Comparison of ENCODE assay signal across 1 cellular context in the genomic region with DNA sequence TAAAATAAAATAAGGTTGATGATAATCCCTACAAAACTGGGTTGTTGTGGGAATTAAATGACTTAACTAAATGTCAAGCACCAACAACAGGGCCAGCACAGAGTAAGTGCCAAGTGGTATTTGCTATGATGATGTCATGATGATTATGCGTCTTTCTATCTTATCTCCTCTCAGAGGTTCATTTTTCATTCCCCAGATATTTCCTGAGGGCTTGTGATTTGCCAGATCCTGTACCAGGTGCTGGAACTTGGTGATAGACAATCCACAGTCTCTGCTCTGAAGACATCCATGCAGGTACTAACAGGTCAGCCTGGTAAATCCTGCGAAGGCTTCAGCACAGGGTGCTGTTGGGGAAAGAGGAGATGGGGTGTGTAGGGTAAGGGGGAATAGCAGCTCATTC.
TF ChIP-seq lines count a peak whose summit lies in the region.

No MANE protein-coding gene starts in this region.

TF ChIP-seq in GM23338, 12 proteins besides CTCF, POLR2A, EP300 and RAD21 (continued from another document):
- TF ChIP-seq, protein P1, sequence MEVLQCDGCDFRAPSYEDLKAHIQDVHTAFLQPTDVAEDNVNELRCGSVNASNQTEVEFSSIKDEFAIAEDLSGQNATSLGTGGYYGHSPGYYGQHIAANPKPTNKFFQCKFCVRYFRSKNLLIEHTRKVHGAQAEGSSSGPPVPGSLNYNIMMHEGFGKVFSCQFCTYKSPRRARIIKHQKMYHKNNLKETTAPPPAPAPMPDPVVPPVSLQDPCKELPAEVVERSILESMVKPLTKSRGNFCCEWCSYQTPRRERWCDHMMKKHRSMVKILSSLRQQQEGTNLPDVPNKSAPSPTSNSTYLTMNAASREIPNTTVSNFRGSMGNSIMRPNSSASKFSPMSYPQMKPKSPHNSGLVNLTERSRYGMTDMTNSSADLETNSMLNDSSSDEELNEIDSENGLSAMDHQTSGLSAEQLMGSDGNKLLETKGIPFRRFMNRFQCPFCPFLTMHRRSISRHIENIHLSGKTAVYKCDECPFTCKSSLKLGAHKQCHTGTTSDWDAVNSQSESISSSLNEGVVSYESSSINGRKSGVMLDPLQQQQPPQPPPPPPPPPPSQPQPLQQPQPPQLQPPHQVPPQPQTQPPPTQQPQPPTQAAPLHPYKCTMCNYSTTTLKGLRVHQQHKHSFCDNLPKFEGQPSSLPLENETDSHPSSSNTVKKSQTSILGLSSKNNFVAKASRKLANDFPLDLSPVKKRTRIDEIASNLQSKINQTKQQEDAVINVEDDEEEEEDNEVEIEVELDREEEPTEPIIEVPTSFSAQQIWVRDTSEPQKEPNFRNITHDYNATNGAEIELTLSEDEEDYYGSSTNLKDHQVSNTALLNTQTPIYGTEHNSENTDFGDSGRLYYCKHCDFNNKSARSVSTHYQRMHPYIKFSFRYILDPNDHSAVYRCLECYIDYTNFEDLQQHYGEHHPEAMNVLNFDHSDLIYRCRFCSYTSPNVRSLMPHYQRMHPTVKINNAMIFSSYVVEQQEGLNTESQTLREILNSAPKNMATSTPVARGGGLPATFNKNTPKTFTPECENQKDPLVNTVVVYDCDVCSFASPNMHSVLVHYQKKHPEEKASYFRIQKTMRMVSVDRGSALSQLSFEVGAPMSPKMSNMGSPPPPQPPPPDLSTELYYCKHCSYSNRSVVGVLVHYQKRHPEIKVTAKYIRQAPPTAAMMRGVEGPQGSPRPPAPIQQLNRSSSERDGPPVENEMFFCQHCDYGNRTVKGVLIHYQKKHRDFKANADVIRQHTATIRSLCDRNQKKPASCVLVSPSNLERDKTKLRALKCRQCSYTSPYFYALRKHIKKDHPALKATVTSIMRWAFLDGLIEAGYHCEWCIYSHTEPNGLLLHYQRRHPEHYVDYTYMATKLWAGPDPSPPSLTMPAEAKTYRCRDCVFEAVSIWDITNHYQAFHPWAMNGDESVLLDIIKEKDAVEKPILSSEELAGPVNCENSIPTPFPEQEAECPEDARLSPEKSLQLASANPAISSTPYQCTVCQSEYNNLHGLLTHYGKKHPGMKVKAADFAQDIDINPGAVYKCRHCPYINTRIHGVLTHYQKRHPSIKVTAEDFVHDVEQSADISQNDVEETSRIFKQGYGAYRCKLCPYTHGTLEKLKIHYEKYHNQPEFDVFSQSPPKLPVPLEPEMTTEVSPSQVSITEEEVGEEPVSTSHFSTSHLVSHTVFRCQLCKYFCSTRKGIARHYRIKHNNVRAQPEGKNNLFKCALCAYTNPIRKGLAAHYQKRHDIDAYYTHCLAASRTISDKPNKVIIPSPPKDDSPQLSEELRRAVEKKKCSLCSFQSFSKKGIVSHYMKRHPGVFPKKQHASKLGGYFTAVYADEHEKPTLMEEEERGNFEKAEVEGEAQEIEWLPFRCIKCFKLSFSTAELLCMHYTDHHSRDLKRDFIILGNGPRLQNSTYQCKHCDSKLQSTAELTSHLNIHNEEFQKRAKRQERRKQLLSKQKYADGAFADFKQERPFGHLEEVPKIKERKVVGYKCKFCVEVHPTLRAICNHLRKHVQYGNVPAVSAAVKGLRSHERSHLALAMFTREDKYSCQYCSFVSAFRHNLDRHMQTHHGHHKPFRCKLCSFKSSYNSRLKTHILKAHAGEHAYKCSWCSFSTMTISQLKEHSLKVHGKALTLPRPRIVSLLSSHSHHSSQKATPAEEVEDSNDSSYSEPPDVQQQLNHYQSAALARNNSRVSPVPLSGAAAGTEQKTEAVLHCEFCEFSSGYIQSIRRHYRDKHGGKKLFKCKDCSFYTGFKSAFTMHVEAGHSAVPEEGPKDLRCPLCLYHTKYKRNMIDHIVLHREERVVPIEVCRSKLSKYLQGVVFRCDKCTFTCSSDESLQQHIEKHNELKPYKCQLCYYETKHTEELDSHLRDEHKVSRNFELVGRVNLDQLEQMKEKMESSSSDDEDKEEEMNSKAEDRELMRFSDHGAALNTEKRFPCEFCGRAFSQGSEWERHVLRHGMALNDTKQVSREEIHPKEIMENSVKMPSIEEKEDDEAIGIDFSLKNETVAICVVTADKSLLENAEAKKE (CRISPR knock-in tag; IDR thresholded peaks at IDR 0.05) = no peak
- TF ChIP-seq ZNF331 (CRISPR knock-in tag; IDR thresholded peaks at IDR 0.05; ENCODE audit: low read depth) (no peak), NANOG (IDR thresholded peaks at IDR 0.05; ENCODE audit: borderline replicate concordance) (no peak), JUNB (IDR thresholded peaks at IDR 0.05; ENCODE audit: unreplicated experiment) (no peak), CREB1 (CRISPR knock-in tag; IDR thresholded peaks at IDR 0.05; ENCODE audit: low read depth) (no peak)
